9 cellular contexts compared by ENCODE assay signal in the genomic region with DNA sequence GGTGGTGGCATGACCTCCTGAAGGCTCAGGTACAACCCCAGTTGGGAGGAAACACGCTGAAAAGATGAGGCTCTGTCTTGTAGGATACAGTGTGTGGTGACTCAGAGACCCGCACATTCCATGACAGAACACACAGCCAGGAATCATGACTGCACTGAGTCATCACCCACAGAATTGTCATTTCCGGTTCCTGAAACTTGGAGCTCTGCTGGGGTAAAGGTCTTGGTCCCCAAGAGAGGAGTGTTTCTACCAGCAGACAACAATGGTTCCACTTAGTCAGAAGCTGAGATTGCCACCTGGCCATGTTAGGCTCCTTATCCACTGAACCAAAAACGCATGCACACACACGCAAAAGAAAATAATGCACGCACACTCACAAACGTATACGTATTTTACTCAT. TPM values are rescaled to one million over a fixed set of nuclear protein-coding genes. Genes with fewer than 3 reads are reported as not detected.
DNase-seq lines count a peak whose midpoint lies in the region; ATAC-seq and TF ChIP-seq lines count a peak whose summit lies in the region.
"Had no signal": no experiment of that assay in that cellular context is flagged by ENCODE, and none has a peak within 500 bp of the region (broad histone marks: within the 10 kb centered on the region; RNA-seq: fewer than 3 reads in every experiment).

No MANE protein-coding gene starts in this region.

- peak overlapping the region; percentile 72 for H3K4me2 ChIP-seq in PC-3 (ENCODE audit: low read length)

- H3K4me1 ChIP-seq in PC-3 (ENCODE audit: insufficient read depth, low read length) (peaks cover 10% of the 10 kb centered on the region), psoas muscle (peaks cover 44% of the 10 kb centered on the region)

- BruUV-seq in PC-3 (replicated peaks; lab: Mats Ljungman, UMichigan): no TSS peak

- no peaks in the 10 kb centered on the region for H4K20me1 ChIP-seq in PC-3 (ENCODE audit: low read length)

- CTCF ChIA-PET in PC-3 (lab: Charles Lee): no interaction called here

- no peaks in the 10 kb centered on the region for H3K9me3 ChIP-seq in PC-3 (ENCODE audit: low read length)
- H3K9me3 ChIP-seq in psoas muscle: no peaks in the 10 kb centered on the region
- H3K9me3 ChIP-seq: tibial artery had no signal

- ATAC-seq in PC-3 (peak; percentile 99), psoas muscle (peak; percentile 53 to 83 (median 60)), HG02870 (IDR thresholded peaks at IDR 0.05; ENCODE audit: unreplicated experiment) (no peak)

- POLR2A ChIA-PET in PC-3 (lab: Charles Lee; ENCODE audit: unreplicated experiment): interaction anchor here (0.6 to 0.7 kb wide), 2 partner anchors 34 to 1132 kb away, joined by 3 to 7 read pairs; partner anchors contain the start of gene EFCAB6

- H3K9me2 ChIP-seq in PC-3 (replicated peaks; ENCODE audit: low read length): no peaks in the 10 kb centered on the region

- 71 to 80% (median 79%) methylated on average over 8 of the region's 8 CpGs for WGBS in psoas muscle, 3 donors

- DNase-seq in GM04503 (ENCODE audit: low read depth) (peak; percentile 87), PC-3 (peak; percentile 96), erythroblast (lab: John Stamatoyannopoulos, UW) (no peak), psoas muscle (peak in 1 of 2 donors; percentile 50), globus pallidus (ENCODE audit: low spot score) (no peak), NCI-H2081 (lab: John Stamatoyannopoulos, UW) (no peak), middle frontal gyrus (ENCODE audit: extremely low spot score, low spot score) (no peak)

- peak overlapping the region; percentile 63 for H3K9ac ChIP-seq in PC-3 (ENCODE audit: low read length)

- H3K27ac ChIP-seq in PC-3 (ENCODE audit: low read length) (peak overlapping the region; percentile 92), psoas muscle (peak overlapping the region; percentile 13)
- H3K27ac ChIP-seq: tibial artery had no signal

- TF ChIP-seq CTCF in PC-3 (conservative IDR thresholded peaks at IDR 0.05; ENCODE audit: low read depth, low read length): no peak
- TF ChIP-seq CTCF in psoas muscle (IDR thresholded peaks at IDR 0.05): no peak

- H3K4me3 ChIP-seq in PC-3 (ENCODE audit: low read length) (no peak overlapping the region), psoas muscle (no peak overlapping the region)
- H3K4me3 ChIP-seq: tibial artery had no signal

- no peaks in the 10 kb centered on the region for H3F3A ChIP-seq in PC-3 (ENCODE audit: low read length, unreplicated experiment)

- H3K27me3 ChIP-seq in PC-3 (ENCODE audit: low read length) (no peaks in the 10 kb centered on the region), psoas muscle (ENCODE audit: insufficient read depth in 3 of 3, low read length in 2 of 3) (no peaks in the 10 kb centered on the region)
- H3K27me3 ChIP-seq: tibial artery had no signal

- H3K79me2 ChIP-seq in PC-3 (ENCODE audit: low read length): no peaks in the 10 kb centered on the region

- peak; percentile 34 for TF ChIP-seq POLR2A in erythroblast (IDR thresholded peaks at IDR 0.05; ENCODE audit: low read length)

- peak overlapping the region; percentile 43; the same call in 1 of the 2 replicates for H2AFZ ChIP-seq in PC-3 (ENCODE audit: low read length)

- intact Hi-C loops in PC-3 (cut with micrococcal nuclease): no loop called here
- intact Hi-C loops in psoas muscle (cut with DNase I): no loop called here

- no peaks in the 10 kb centered on the region for H3K36me3 ChIP-seq in PC-3 (ENCODE audit: low read depth, low read length)
- no peaks in the 10 kb centered on the region for H3K36me3 ChIP-seq in psoas muscle (ENCODE audit: insufficient read depth in 1 of 2, low read depth in 1 of 2)
- H3K36me3 ChIP-seq: tibial artery had no signal

RNA-seq across cellular contexts. Expression of gene CYB5R3, which starts 31.5 kb away (rescaled TPM):
- total RNA-seq in PC-3 (2014; rRNA removed) (64.2 and 73.3 TPM in 2 replicates), psoas muscle (100 to 1,000 TPM; 120 to 208 (median 176) TPM)
- 100 to 1,000 TPM; 130 to 230 (median 162) TPM for polyA plus RNA-seq in psoas muscle

RNA-seq across cellular contexts. Expression of gene A4GALT, which starts 40.0 kb away (rescaled TPM):
- total RNA-seq in PC-3 (2014; rRNA removed): 0.63 and 3.2 TPM in 2 replicates
- 10 to 100 TPM; 11.2 to 28.8 (median 18.3) TPM for total RNA-seq in psoas muscle
- polyA plus RNA-seq in psoas muscle: 10 to 100 TPM in 2 of 3 donors, 1 to 10 TPM in 1; 6.5 to 24.7 (median 13.0) TPM

RNA-seq across cellular contexts. Expression of gene ATP5MGL, which starts 40.2 kb away (rescaled TPM):
- not detected in 2 replicates for total RNA-seq in PC-3 (2014; rRNA removed)
- total RNA-seq in psoas muscle: under 1 TPM in 3 of 4 donors, not detected in 1; 0.50 to 0.57 (median 0.55) TPM
- polyA plus RNA-seq in psoas muscle: under 1 TPM in 1 of 3 donors, not detected in 2; 0.04 TPM

Comparison
In these comparisons a context has a peak if more than half of its experiments do, and no peak if none do; other contexts are left out.
1. DNase-seq: peak in GM04503 (single experiment) and PC-3 (single experiment); none in erythroblast (0 of 2), globus pallidus (single experiment), NCI-H2081 (0 of 2) and middle frontal gyrus (single experiment).